In genomic region chr3:170848294-170848917, GRCh38 we compare ENCODE assay signal across 10 cellular contexts. TPM values are rescaled to one million over a fixed set of nuclear protein-coding genes. Genes with fewer than 3 reads are reported as not detected.
DNase-seq lines count a peak whose midpoint lies in the region; ATAC-seq, FAIRE-seq and TF ChIP-seq lines count a peak whose summit lies in the region.
"Had no signal": no experiment of that assay in that cellular context is flagged by ENCODE, and none has a peak within 500 bp of the region (broad histone marks: within the 10 kb centered on the region; RNA-seq: fewer than 3 reads in every experiment).

No MANE protein-coding gene starts in this region.

- DNase-seq in DMS79 treated with DMSO at 0.1 percent for 48 hours (lab: John Stamatoyannopoulos, UW) (peak; percentile 36), DMS79 (lab: John Stamatoyannopoulos, UW) (no peak), Karpas-422 (peak; percentile 44), K562 (ENCODE audit: extremely low read depth in 1 of 4, low spot score in 3 of 4) (peak in 1 of 4 experiments; percentile 19), HTR-8/SVneo (ENCODE audit: insufficient read length, low spot score) (no peak)
- DNase-seq in activated CD8-positive, alpha-beta memory T cell treated with anti-CD3 and anti-CD28 coated beads, Interleukin-2, amount 50 U/mL, for 4 hours, result no peak
- DNase-seq: NCI-H446 treated with DMSO at 0.1 percent for 48 hours had no signal

- POLR2A ChIA-PET in K562 (lab: Yijun Ruan, JAX), result interaction anchor here (0.9 to 1.6 kb wide), 3 partner anchors 11 to 435 kb away, joined by 3 to 5 read pairs (median 3); partner anchors contain the start of gene RPL22L1

- TF ChIP-seq CTCF in K562 (IDR thresholded peaks at IDR 0.05 in 2 of 3, conservative IDR thresholded peaks at IDR 0.05 in 1 of 3; ENCODE audit: insufficient read depth in 2 of 3, low read depth in 1 of 3, low read length in 3 of 3) (peak in 1 of 3 experiments; percentile 68; a peak in 4 of 6 replicates), nephron (IDR thresholded peaks at IDR 0.05; ENCODE audit: unreplicated experiment in 3 of 3) (peak; percentile 50 to 56 (median 53))

- no peak for TF ChIP-seq EP300 in K562 (IDR thresholded peaks at IDR 0.05; ENCODE audit: low read length)

- peaks cover 11% of the 10 kb centered on the region for H3K4me1 Mint-ChIP-seq in nephron

- H3K27ac Mint-ChIP-seq in nephron, result peak overlapping the region; percentile 30 to 61 (median 32)

- H3K9ac ChIP-seq in Karpas-422 (ENCODE audit: low read length) (no peak overlapping the region), K562 (ENCODE audit: insufficient read depth in 1 of 2, low read depth in 2 of 2, low read length in 2 of 2) (no peak overlapping the region)
- H3K9ac ChIP-seq: BLaER1 had no signal

- no peak overlapping the region for H2AFZ ChIP-seq in Karpas-422 (ENCODE audit: low read length)
- H2AFZ ChIP-seq in K562 (ENCODE audit: low read depth, low read length), result no peak overlapping the region

- H3K9me3 ChIP-seq in Karpas-422 (ENCODE audit: low read length) (no peaks in the 10 kb centered on the region), K562 (replicated peaks; ENCODE audit: control insufficient read depth, insufficient read depth, low read depth, low read length) (no peaks in the 10 kb centered on the region)
- H3K9me3 ChIP-seq: BLaER1 had no signal

- H3K27me3 ChIP-seq in Karpas-422 (ENCODE audit: low read length), result no peaks in the 10 kb centered on the region
- no peaks in the 10 kb centered on the region; a peak in 1 of 5 replicates for H3K27me3 ChIP-seq in K562 (ENCODE audit: control insufficient read depth in 2 of 2, insufficient read depth in 2 of 2, low read length in 2 of 2)
- H3K27me3 ChIP-seq: BLaER1 had no signal

- in situ Hi-C loops in K562 (cut with MboI), result no loop called here

- peaks cover 3% of the 10 kb centered on the region for H3K27me3 Mint-ChIP-seq in nephron (ENCODE audit: low read depth)

- H4K20me1 ChIP-seq in Karpas-422 (ENCODE audit: insufficient read depth, low read depth, low read length) (no peaks in the 10 kb centered on the region), K562 (replicated peaks; ENCODE audit: control insufficient read depth, insufficient read depth, low read length) (no peaks in the 10 kb centered on the region)
- H4K20me1 ChIP-seq: BLaER1 had no signal

- BruUV-seq in K562 (replicated peaks; lab: Mats Ljungman, UMichigan), result no TSS peak

- no peaks in the 10 kb centered on the region for H3K9me2 ChIP-seq in Karpas-422 (replicated peaks; ENCODE audit: insufficient read depth, low read length)

- FAIRE-seq in K562 (lab: Jason Lieb, UNC), result no peak
- no peak for FAIRE-seq in HTR-8/SVneo (lab: Jason Lieb, UNC)

- H3K9me1 ChIP-seq in K562 (ENCODE audit: control insufficient read depth, insufficient read depth, low read length), result no peaks in the 10 kb centered on the region

- peak; percentile 77 to 83 for TF ChIP-seq RAD21 in K562 (CRISPR knock-in tag; conservative IDR thresholded peaks at IDR 0.05 in 1 of 2, IDR thresholded peaks at IDR 0.05 in 1 of 2)

- H3K4me1 ChIP-seq in Karpas-422 (ENCODE audit: low read length) (no peaks in the 10 kb centered on the region), K562 (replicated peaks in 1 of 2; ENCODE audit: control insufficient read depth in 2 of 2, insufficient read depth in 2 of 2, low read length in 2 of 2) (no peaks in the 10 kb centered on the region)
- H3K4me1 ChIP-seq: BLaER1 had no signal

- H3K9me3 Mint-ChIP-seq in nephron, result no peaks in the 10 kb centered on the region

- H3K4me3 Mint-ChIP-seq in nephron, result no peak overlapping the region

- H3K4me3 ChIP-seq in Karpas-422 (ENCODE audit: low read length) (no peak overlapping the region), K562 (no peak overlapping the region)
- H3K4me3 ChIP-seq: BLaER1 had no signal

- WGBS in K562 (ENCODE audit: insufficient coverage, low coverage, missing lambda C conversion rate), result 59% methylated on average over 2 of the region's 2 CpGs

- CTCF ChIA-PET in K562 (lab: Yijun Ruan, JAX; ENCODE audit: low intra/inter-chr PET ratio), result interaction anchor here (0.6 to 1.9 kb wide), 3 partner anchors 265 to 438 kb away, joined by 3 to 9 read pairs (median 6); no protein-coding TSS in a partner anchor

- H3K27ac ChIP-seq in Karpas-422 (ENCODE audit: low read length) (no peak overlapping the region), K562 (ENCODE audit: extremely low read depth, low read depth, low read length) (no peak overlapping the region)
- H3K27ac ChIP-seq: BLaER1 had no signal

- TF ChIP-seq POLR2A in K562 (conservative IDR thresholded peaks at IDR 0.05), result no peak

- H3K4me2 ChIP-seq in Karpas-422 (ENCODE audit: low read depth, low read length, poor library complexity, severe bottlenecking) (no peak overlapping the region), K562 (ENCODE audit: insufficient read depth, low read length) (no peak overlapping the region)
- H3K4me2 ChIP-seq: BLaER1 had no signal

- no peaks in the 10 kb centered on the region for H3K36me3 Mint-ChIP-seq in nephron (ENCODE audit: low read depth)

- intact Hi-C loops in K562 (cut with micrococcal nuclease), result loop anchor here (1.0 kb wide), 2 partner anchors 36 to 434 kb away; no protein-coding TSS in a partner anchor

- H3K79me2 ChIP-seq in Karpas-422 (ENCODE audit: low read length) (no peaks in the 10 kb centered on the region), K562 (ENCODE audit: control insufficient read depth, insufficient read depth, low read length) (no peaks in the 10 kb centered on the region)

- H3K36me3 ChIP-seq in Karpas-422 (ENCODE audit: insufficient read depth, low read length) (no peaks in the 10 kb centered on the region), K562 (ENCODE audit: control insufficient read depth, insufficient read depth, low read length) (no peaks in the 10 kb centered on the region)
- H3K36me3 ChIP-seq: BLaER1 had no signal

- 0 out of 3 replicates have a peak, but pooled peaks have one; percentile 42 for ATAC-seq in K562
- no peak for ATAC-seq in HG03159 (IDR thresholded peaks at IDR 0.05; ENCODE audit: unreplicated experiment)

TF ChIP-seq in K562, 482 proteins besides CTCF, POLR2A, EP300 and RAD21 (continues in another document):
- TF ChIP-seq C11orf30 (IDR thresholded peaks at IDR 0.05; ENCODE audit: low read depth) (no peak), HIVEP1 (CRISPR knock-in tag; IDR thresholded peaks at IDR 0.05) (no peak), ZNF79 (CRISPR knock-in tag; IDR thresholded peaks at IDR 0.05; ENCODE audit: low read depth) (no peak), GABPB1 (CRISPR knock-in tag; IDR thresholded peaks at IDR 0.05) (no peak), MXI1 (IDR thresholded peaks at IDR 0.05; ENCODE audit: low read depth, low read length) (no peak), SAFB (IDR thresholded peaks at IDR 0.05; ENCODE audit: borderline replicate concordance, low read depth, low read length) (no peak), CGGBP1 (CRISPR knock-in tag; IDR thresholded peaks at IDR 0.05) (no peak), DACH1 (IDR thresholded peaks at IDR 0.05; ENCODE audit: partially characterized antibody) (peak; percentile 45), ZNF146 (CRISPR knock-in tag; IDR thresholded peaks at IDR 0.05; ENCODE audit: unreplicated experiment) (no peak), ARID3A (IDR thresholded peaks at IDR 0.05; ENCODE audit: borderline replicate concordance, low read depth, low read length) (peak; percentile 73; the same call in 1 of the 2 replicates)

RNA-seq across cellular contexts. Expression of gene RPL22L1, which starts 21.6 kb away (rescaled TPM):
- 8.4 and 43.1 TPM in 2 replicates for total RNA-seq in Karpas-422 (2014; rRNA removed; shearing (Covaris generic); ENCODE audit: low replicate concordance)
- 14.7 and 33.8 TPM in 2 replicates for total RNA-seq in K562 (2011; cell fraction: chromatin; rRNA removed; ENCODE audit: low replicate concordance)
- 13.4 and 13.8 TPM in 2 replicates for total RNA-seq in K562 (2011; cell fraction: nucleolus; rRNA removed)
- 28.4 and 41.3 TPM in 2 replicates for total RNA-seq in K562 (2011; cell fraction: nucleoplasm; rRNA removed)
- total RNA-seq in K562 (2014; rRNA removed) (31.6 and 67.6 TPM in 2 replicates), K562 (2014; rRNA removed; fragmentation: Illumina TruSeq; extraction: Trizol) (139 and 156 TPM in 2 replicates), K562 (2015; rRNA removed; fragmentation: Illumina TruSeq; extraction: Trizol) (120 and 137 TPM in 2 replicates), K562 (2021) (53.9 and 64.7 TPM in 2 replicates)
- polyA plus RNA-seq in K562 (2011; rRNA removed) (64.5 and 98.3 TPM in 2 replicates), K562 (2014; fragmentation: Illumina TruSeq; extraction: Trizol) (84.4 and 99.0 TPM in 2 replicates), K562 (2014; fragmentation: Nextera tagmentation; extraction: Ambion mirVana) (100 to 1,000 TPM; 108 to 111 TPM), K562 (2014; rRNA removed) (141 and 198 TPM in 2 replicates)
- polyA plus RNA-seq in K562 (2011; cell fraction: cytosol; rRNA removed), result 10.8 and 27.7 TPM in 2 replicates
- polyA plus RNA-seq in K562 (2011; cell fraction: nucleus; rRNA removed), result 17.0 and 24.0 TPM in 2 replicates
- 60.5 and 95.5 TPM in 2 replicates for polyA plus RNA-seq in K562 (2012)
- polyA minus RNA-seq in K562 (2011; rRNA and poly(A)+ RNA removed), result 30.1 and 30.6 TPM in 2 replicates
- polyA minus RNA-seq in K562 (2011; cell fraction: cytosol; rRNA and poly(A)+ RNA removed), result 5.5 and 30.3 TPM in 2 replicates
- 14.9 and 22.3 TPM in 2 replicates for polyA minus RNA-seq in K562 (2011; cell fraction: nucleus; rRNA and poly(A)+ RNA removed)

Comparison
In these comparisons a context has a peak if more than half of its experiments do, and no peak if none do; other contexts are left out.
1. DNase-seq: peak in DMS79 treated with DMSO at 0.1 percent for 48 hours (single experiment) and Karpas-422 (single experiment); none in DMS79 (single experiment), HTR-8/SVneo (single experiment) and activated CD8-positive, alpha-beta memory T cell treated with anti-CD3 and anti-CD28 coated beads, Interleukin-2, amount 50 U/mL, for 4 hours (single experiment).